Comparison of ENCODE assay signal across 1 cellular context in the genomic region with DNA sequence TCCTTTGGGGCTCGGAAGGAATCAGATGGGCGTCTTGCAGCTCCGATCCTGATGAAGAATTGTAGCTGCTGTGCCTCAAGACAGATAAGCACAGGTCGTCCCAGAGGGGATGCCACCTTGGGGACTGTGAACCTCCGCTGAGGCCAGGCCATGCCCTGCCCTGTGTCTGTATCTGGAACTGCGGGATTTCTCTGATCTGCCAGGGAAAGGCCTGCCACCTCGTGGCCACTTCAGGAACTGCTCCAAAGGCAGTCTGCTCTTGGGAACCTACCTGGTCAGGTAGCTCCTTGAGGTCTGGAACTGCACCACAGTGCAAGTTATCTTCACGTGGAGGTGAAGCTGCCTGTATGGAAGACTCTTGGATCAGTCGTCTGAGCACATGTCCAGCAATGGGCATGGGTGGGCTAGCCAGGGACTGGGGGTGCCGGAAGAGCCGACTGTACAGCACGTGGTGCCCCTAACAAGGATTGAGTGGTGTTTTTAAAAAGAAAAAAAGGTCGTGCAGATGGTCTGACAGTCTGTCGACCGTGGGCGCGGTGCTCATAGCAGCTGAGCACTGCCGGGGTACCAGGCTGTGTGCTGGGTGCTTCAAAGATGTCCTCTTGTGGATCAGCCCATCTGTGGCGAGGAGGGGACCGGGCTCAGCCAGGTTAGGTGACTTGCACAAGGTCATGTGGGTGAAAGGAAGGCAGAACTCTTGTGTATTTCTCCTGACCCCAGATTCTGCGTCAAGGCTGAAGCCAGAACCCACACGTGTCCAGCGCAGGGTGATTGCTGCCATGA.
TF ChIP-seq lines count a peak whose summit lies in the region.

No MANE protein-coding gene starts in this region.

TF ChIP-seq in HEK293, 187 proteins besides CTCF, POLR2A, EP300 and RAD21 (continued from another document):
- TF ChIP-seq, protein P1, sequence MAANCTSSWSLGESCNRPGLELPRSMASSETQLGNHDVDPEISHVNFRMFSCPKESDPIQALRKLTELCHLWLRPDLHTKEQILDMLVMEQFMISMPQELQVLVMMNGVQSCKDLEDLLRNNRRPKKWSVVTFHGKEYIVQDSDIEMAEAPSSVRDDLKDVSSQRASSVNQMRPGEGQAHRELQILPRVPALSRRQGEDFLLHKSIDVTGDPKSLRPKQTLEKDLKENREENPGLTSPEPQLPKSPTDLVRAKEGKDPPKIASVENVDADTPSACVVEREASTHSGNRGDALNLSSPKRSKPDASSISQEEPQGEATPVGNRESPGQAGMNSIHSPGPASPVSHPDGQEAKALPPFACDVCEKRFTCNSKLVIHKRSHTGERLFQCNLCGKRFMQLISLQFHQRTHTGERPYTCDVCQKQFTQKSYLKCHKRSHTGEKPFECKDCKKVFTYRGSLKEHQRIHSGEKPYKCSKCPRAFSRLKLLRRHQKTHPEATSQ (tag by site-specific recombination; IDR thresholded peaks at IDR 0.05), result no peak
- TF ChIP-seq ZNF214 (tag by site-specific recombination; IDR thresholded peaks at IDR 0.05; ENCODE audit: borderline replicate concordance) (no peak), KLF9 (tag by site-specific recombination; IDR thresholded peaks at IDR 0.05; ENCODE audit: low read depth) (no peak), ZNF248 (tag by site-specific recombination; IDR thresholded peaks at IDR 0.05) (no peak), ZNF654 (tag by site-specific recombination; IDR thresholded peaks at IDR 0.05; ENCODE audit: low read depth) (peak; percentile 67), HIC1 (tag by site-specific recombination; IDR thresholded peaks at IDR 0.05) (0 out of 2 replicates have a peak, but pooled peaks have one; percentile 26), ZNF341 (tag by site-specific recombination; IDR thresholded peaks at IDR 0.05; ENCODE audit: low read depth) (no peak), ZNF658 (tag by site-specific recombination; IDR thresholded peaks at IDR 0.05) (no peak), REPIN1 (tag by site-specific recombination; IDR thresholded peaks at IDR 0.05; ENCODE audit: low read depth) (no peak), ZIC2 (tag by site-specific recombination; IDR thresholded peaks at IDR 0.05) (no peak), GLIS2 (tag by site-specific recombination; IDR thresholded peaks at IDR 0.05) (0 out of 2 replicates have a peak, but pooled peaks have one; percentile 21), ZEB2 (tag by site-specific recombination; IDR thresholded peaks at IDR 0.05) (peak; percentile 51; the same call in 1 of the 2 replicates)
TF ChIP-seq in HEK293: peak in this region for 5.
